In the genomic region with DNA sequence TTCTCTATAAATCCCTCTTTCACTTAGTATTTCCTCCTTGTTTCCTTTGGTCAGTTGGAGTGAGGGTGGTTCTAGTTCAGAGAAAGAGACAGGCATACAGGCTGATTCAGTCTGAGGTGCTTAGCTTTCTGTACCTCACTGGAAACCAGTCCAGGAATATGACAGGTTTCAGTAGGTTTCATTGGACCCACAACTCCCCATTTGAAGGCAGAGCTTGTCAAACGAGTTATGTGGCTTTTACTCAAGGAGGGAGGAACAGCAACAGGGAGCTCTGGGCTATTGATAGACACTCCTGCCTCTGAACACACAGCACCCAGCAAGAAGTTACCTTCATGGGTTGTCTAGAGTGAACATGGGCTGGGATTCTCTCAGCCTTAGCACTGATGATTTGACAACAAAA, we compare ENCODE assay signal across 10 cellular contexts. TPM values are rescaled to one million over a fixed set of nuclear protein-coding genes. Genes with fewer than 3 reads are reported as not detected.
DNase-seq lines count a peak whose midpoint lies in the region; ATAC-seq and TF ChIP-seq lines count a peak whose summit lies in the region.
"Had no signal": no experiment of that assay in that cellular context is flagged by ENCODE, and none has a peak within 500 bp of the region (broad histone marks: within the 10 kb centered on the region; RNA-seq: fewer than 3 reads in every experiment).

No MANE protein-coding gene starts in this region.

- H3K4me1 ChIP-seq in mucosa of stomach (ENCODE audit: control insufficient read depth, insufficient read depth, low read length) (peaks cover 97% of the 10 kb centered on the region), upper lobe of right lung (peaks cover 100% of the 10 kb centered on the region)

- no peaks in the 10 kb centered on the region for H3K9me3 Mint-ChIP-seq in activated T-cell treated with anti-CD3 and anti-CD28 coated beads, Interleukin-2, amount 50 U/mL, for 72 hours

- H3K4me3 ChIP-seq in mucosa of stomach (ENCODE audit: low read length) (no peak overlapping the region), upper lobe of right lung (peak overlapping the region; percentile 10)
- H3K4me3 ChIP-seq: GM12878, HAP-1 had no signal

- peaks cover under 1 to 7% of the 10 kb centered on the region in 2 donors for H3K36me3 Mint-ChIP-seq in activated T-cell treated with anti-CD3 and anti-CD28 coated beads, Interleukin-2, amount 50 U/mL, for 72 hours (ENCODE audit: insufficient read depth in 2 of 2)

- H3K27ac Mint-ChIP-seq in activated T-cell treated with anti-CD3 and anti-CD28 coated beads, Interleukin-2, amount 50 U/mL, for 72 hours: peak overlapping the region; percentile 38

- no peak overlapping the region for H3K4me3 Mint-ChIP-seq in activated T-cell treated with anti-CD3 and anti-CD28 coated beads, Interleukin-2, amount 50 U/mL, for 72 hours

- peaks cover 45% of the 10 kb centered on the region for H3K4me1 Mint-ChIP-seq in activated T-cell treated with anti-CD3 and anti-CD28 coated beads, Interleukin-2, amount 50 U/mL, for 72 hours (ENCODE audit: low read depth)

- peak overlapping the region; percentile 5 for H3K9ac ChIP-seq in mucosa of stomach (ENCODE audit: low read length)

- DNase-seq in activated T-cell treated with anti-CD3 and anti-CD28 coated beads, Interleukin-2, amount 50 U/mL, for 72 hours: no peak
- no peak for DNase-seq in activated T-cell treated with anti-CD3 and anti-CD28 coated beads, Interleukin-2, amount 50 U/mL, for 1 hour
- peak in 1 of 61 donors; percentile 7 for DNase-seq in caudate nucleus (lab: John Stamatoyannopoulos, UW)
- no peak for DNase-seq in upper lobe of right lung
- no peak for DNase-seq in MV-4-11 (lab: John Stamatoyannopoulos, UW)

- H3K27me3 Mint-ChIP-seq in activated T-cell treated with anti-CD3 and anti-CD28 coated beads, Interleukin-2, amount 50 U/mL, for 72 hours (ENCODE audit: low read depth): no peaks in the 10 kb centered on the region

- H3K27me3 ChIP-seq in mucosa of stomach (ENCODE audit: control insufficient read depth, insufficient read depth, low read length) (no peaks in the 10 kb centered on the region), upper lobe of right lung (no peaks in the 10 kb centered on the region)

- intact Hi-C loops in upper lobe of right lung (cut with DNase I): no loop called here

- no peak for TF ChIP-seq CTCF in upper lobe of right lung (IDR thresholded peaks at IDR 0.05)

- H3K36me3 ChIP-seq in mucosa of stomach (ENCODE audit: control insufficient read depth, insufficient read depth, low read length) (no peaks in the 10 kb centered on the region), upper lobe of right lung (peaks cover 10% of the 10 kb centered on the region)

- H3K9me3 ChIP-seq in mucosa of stomach (ENCODE audit: control insufficient read depth, low read length) (no peaks in the 10 kb centered on the region), upper lobe of right lung (no peaks in the 10 kb centered on the region)
- H3K9me3 ChIP-seq: HAP-1 had no signal

- peak overlapping the region; percentile 39 for H3K27ac ChIP-seq in caudate nucleus (ENCODE audit: low read depth, low read length)
- peak overlapping the region; percentile 90 for H3K27ac ChIP-seq in upper lobe of right lung

- ATAC-seq in activated T-cell treated with anti-CD3 and anti-CD28 coated beads, Interleukin-2, amount 50 U/mL, for 72 hours (replicated peaks in 1 of 2): no peak
- peak; percentile 55 for ATAC-seq in upper lobe of right lung
- ATAC-seq in HG02678 (IDR thresholded peaks at IDR 0.05; ENCODE audit: unreplicated experiment): no peak
- ATAC-seq in GM18520 (IDR thresholded peaks at IDR 0.05; ENCODE audit: unreplicated experiment): no peak
- ATAC-seq: GM12878 had no signal

RNA-seq across cellular contexts. Expression of gene ACTN4, which starts 14.5 kb away (rescaled TPM):
- total RNA-seq in activated T-cell treated with anti-CD3 and anti-CD28 coated beads, Interleukin-2, amount 50 U/mL, for 72 hours: 100 to 1,000 TPM; 200 to 227 TPM
- 565 TPM for total RNA-seq in upper lobe of right lung

RNA-seq across cellular contexts. Expression of gene EIF3K, which starts 43.0 kb away (rescaled TPM):
- total RNA-seq in activated T-cell treated with anti-CD3 and anti-CD28 coated beads, Interleukin-2, amount 50 U/mL, for 72 hours: 100 to 1,000 TPM; 219 to 237 TPM
- total RNA-seq in upper lobe of right lung: 215 TPM

RNA-seq across cellular contexts. Expression of gene MAP4K1, which starts 44.2 kb away (rescaled TPM):
- total RNA-seq in activated T-cell treated with anti-CD3 and anti-CD28 coated beads, Interleukin-2, amount 50 U/mL, for 72 hours: 100 to 1,000 TPM; 261 to 262 TPM
- 12.1 TPM for total RNA-seq in upper lobe of right lung

Comparison
In these comparisons a context has a peak if more than half of its experiments do, and no peak if none do; other contexts are left out.
1. RNA of gene MAP4K1, which starts 44.2 kb away (total RNA-seq): 261 to 262 TPM in activated T-cell treated with anti-CD3 and anti-CD28 coated beads, Interleukin-2, amount 50 U/mL, for 72 hours; 12.1 TPM in upper lobe of right lung (single experiment); every median in the first group is over 10 times any median in the second.